ENCODE assay signal across 19 cellular contexts in the genomic region with DNA sequence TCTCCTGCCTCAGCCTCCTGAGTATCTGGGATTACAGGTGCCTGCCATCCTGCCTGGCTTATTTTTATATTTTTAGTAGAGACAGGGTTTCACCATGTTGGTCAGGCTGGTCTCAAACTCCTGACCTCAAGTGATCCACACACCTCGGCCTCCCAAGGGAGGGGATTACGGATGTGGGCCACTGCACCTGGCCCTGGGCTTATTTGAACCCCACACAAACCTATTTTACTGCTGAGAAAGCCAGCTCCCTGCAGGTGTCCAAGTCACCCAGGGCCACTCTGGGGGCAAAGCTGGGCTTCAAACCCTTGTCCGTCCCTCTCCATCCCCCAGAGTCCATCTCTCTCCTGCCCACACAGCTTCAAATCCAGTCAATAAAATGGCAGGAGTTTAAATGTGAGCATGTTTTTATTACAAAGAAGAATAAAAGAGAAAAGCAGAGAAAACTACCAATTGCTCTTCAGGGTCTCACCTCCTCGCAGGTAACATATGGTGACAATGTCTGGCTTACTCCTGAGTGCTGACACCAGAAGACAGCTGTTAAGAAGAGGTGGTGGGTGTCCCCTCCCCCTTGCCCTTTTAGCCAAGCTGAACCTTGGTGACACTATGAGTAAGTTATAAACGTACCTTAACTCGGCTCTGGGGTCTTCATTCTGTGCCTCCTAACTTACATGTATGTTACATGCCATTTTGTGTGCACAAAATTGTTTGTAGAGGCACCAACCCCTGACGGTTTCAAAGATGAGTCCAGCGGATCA. TPM values are rescaled to one million over a fixed set of nuclear protein-coding genes. Genes with fewer than 3 reads are reported as not detected.
DNase-seq lines count a peak whose midpoint lies in the region; ATAC-seq and TF ChIP-seq lines count a peak whose summit lies in the region.
"Had no signal": no experiment of that assay in that cellular context is flagged by ENCODE, and none has a peak within 500 bp of the region (broad histone marks: within the 10 kb centered on the region; RNA-seq: fewer than 3 reads in every experiment).

No MANE protein-coding gene starts in this region.

- H3K4me1 ChIP-seq in KMS-11 (ENCODE audit: low read depth, poor library complexity, severe bottlenecking): peaks cover 27% of the 10 kb centered on the region
- no peaks in the 10 kb centered on the region for H3K4me1 ChIP-seq in HAP-1

- no peak overlapping the region for H3K4me2 ChIP-seq in KMS-11

- H3K36me3 ChIP-seq in KMS-11 (ENCODE audit: insufficient read depth) (no peaks in the 10 kb centered on the region), HAP-1 (replicated peaks) (no peaks in the 10 kb centered on the region)
- H3K36me3 ChIP-seq: heart left ventricle had no signal

- no peak overlapping the region for H3K4me3 Mint-ChIP-seq in activated T-cell treated with anti-CD3 and anti-CD28 coated beads, Interleukin-2, amount 50 U/mL, for 24 hours
- H3K4me3 Mint-ChIP-seq in activated naive CD8-positive, alpha-beta T cell treated with anti-CD3 and anti-CD28 coated beads for 36 hours: no peak overlapping the region
- no peak overlapping the region for H3K4me3 Mint-ChIP-seq in stimulated activated effector memory CD8-positive, alpha-beta T cell treated with anti-CD3 and anti-CD28 coated beads, Interleukin-12 subunit alpha, Interleukin-12 subunit beta, amount 100 ng/mL, for 72 hours
- no peak overlapping the region for H3K4me3 Mint-ChIP-seq in activated CD4-positive, alpha-beta memory T cell treated with anti-CD3 and anti-CD28 coated beads, Interleukin-2, amount 10 ng/mL, durations not matched to agents 7 days and 5 days
- H3K4me3 Mint-ChIP-seq: activated B cell treated with CpG ODN at 0.5 μM for 24 hours, CD14-positive monocyte had no signal

- 0 out of 2 replicates have a peak overlapping the region, but pooled peaks have one; percentile 71 for H3K27ac ChIP-seq in KMS-11
- H3K27ac ChIP-seq: dorsolateral prefrontal cortex, heart left ventricle, RWPE1, SK-N-MC had no signal

- TF ChIP-seq CTCF in KMS-11 (conservative IDR thresholded peaks at IDR 0.05; ENCODE audit: low read depth, low read length): no peak

- H3K27me3 ChIP-seq in KMS-11 (ENCODE audit: insufficient read depth, low read depth) (no peaks in the 10 kb centered on the region), HAP-1 (ENCODE audit: low read depth) (no peaks in the 10 kb centered on the region)

- H3K4me1 Mint-ChIP-seq in activated T-cell treated with anti-CD3 and anti-CD28 coated beads, Interleukin-2, amount 50 U/mL, for 24 hours (ENCODE audit: low read depth): peaks cover 50% of the 10 kb centered on the region
- H3K4me1 Mint-ChIP-seq in activated naive CD8-positive, alpha-beta T cell treated with anti-CD3 and anti-CD28 coated beads for 36 hours: peaks cover 37% of the 10 kb centered on the region
- peaks cover 38% of the 10 kb centered on the region for H3K4me1 Mint-ChIP-seq in stimulated activated effector memory CD8-positive, alpha-beta T cell treated with anti-CD3 and anti-CD28 coated beads, Interleukin-12 subunit alpha, Interleukin-12 subunit beta, amount 100 ng/mL, for 72 hours
- peaks cover 23% of the 10 kb centered on the region for H3K4me1 Mint-ChIP-seq in activated CD4-positive, alpha-beta memory T cell treated with anti-CD3 and anti-CD28 coated beads, Interleukin-2, amount 10 ng/mL, durations not matched to agents 7 days and 5 days

- H3K9ac ChIP-seq in KMS-11: no peak overlapping the region

- ATAC-seq in stimulated activated effector memory CD8-positive, alpha-beta T cell treated with anti-CD3 and anti-CD28 coated beads, Interleukin-12 subunit alpha, Interleukin-12 subunit beta, amount 100 ng/mL, for 72 hours: no peak

- POLR2A ChIA-PET in activated CD4-positive, alpha-beta memory T cell treated with anti-CD3 and anti-CD28 coated beads, Interleukin-2, amount 10 ng/mL, durations not matched to agents 7 days and 5 days (lab: Charles Lee): interaction anchor here (0.9 to 2.8 kb wide), 4 partner anchors 9 to 184 kb away, joined by 3 to 13 read pairs (median 8); partner anchors contain the start of genes LAT and TUFM

- H3K27me3 Mint-ChIP-seq in activated T-cell treated with anti-CD3 and anti-CD28 coated beads, Interleukin-2, amount 50 U/mL, for 24 hours: no peaks in the 10 kb centered on the region
- no peaks in the 10 kb centered on the region for H3K27me3 Mint-ChIP-seq in activated naive CD8-positive, alpha-beta T cell treated with anti-CD3 and anti-CD28 coated beads for 36 hours
- H3K27me3 Mint-ChIP-seq in activated CD4-positive, alpha-beta memory T cell treated with anti-CD3 and anti-CD28 coated beads, Interleukin-2, amount 10 ng/mL, durations not matched to agents 7 days and 5 days: no peaks in the 10 kb centered on the region

- H3K79me2 ChIP-seq in KMS-11 (ENCODE audit: insufficient read depth, low read depth): no peaks in the 10 kb centered on the region

- H3K9me3 ChIP-seq in HAP-1: no peaks in the 10 kb centered on the region
- H3K9me3 ChIP-seq: heart left ventricle had no signal

- H3K36me3 Mint-ChIP-seq in activated T-cell treated with anti-CD3 and anti-CD28 coated beads, Interleukin-2, amount 50 U/mL, for 24 hours (ENCODE audit: low read depth): no peaks in the 10 kb centered on the region
- no peaks in the 10 kb centered on the region for H3K36me3 Mint-ChIP-seq in activated naive CD8-positive, alpha-beta T cell treated with anti-CD3 and anti-CD28 coated beads for 36 hours
- H3K36me3 Mint-ChIP-seq in stimulated activated effector memory CD8-positive, alpha-beta T cell treated with anti-CD3 and anti-CD28 coated beads, Interleukin-12 subunit alpha, Interleukin-12 subunit beta, amount 100 ng/mL, for 72 hours: no peaks in the 10 kb centered on the region
- H3K36me3 Mint-ChIP-seq in activated CD4-positive, alpha-beta memory T cell treated with anti-CD3 and anti-CD28 coated beads, Interleukin-2, amount 10 ng/mL, durations not matched to agents 7 days and 5 days (ENCODE audit: low read depth): no peaks in the 10 kb centered on the region
- H3K36me3 Mint-ChIP-seq: CD14-positive monocyte had no signal

- no peak for DNase-seq in activated T-cell treated with anti-CD3 and anti-CD28 coated beads, Interleukin-2, amount 50 U/mL, for 24 hours
- no peak for DNase-seq in activated T-cell treated with anti-CD3 and anti-CD28 coated beads, Interleukin-2, amount 50 U/mL, for 1 hour
- DNase-seq in activated naive CD8-positive, alpha-beta T cell treated with anti-CD3 and anti-CD28 coated beads for 36 hours: no peak
- DNase-seq in stimulated activated effector memory CD8-positive, alpha-beta T cell treated with anti-CD3 and anti-CD28 coated beads, Interleukin-12 subunit alpha, Interleukin-12 subunit beta, amount 100 ng/mL, for 72 hours (ENCODE audit: low spot score in 2 of 2): peak in 1 of 2 donors; percentile 47
- DNase-seq in activated CD4-positive, alpha-beta memory T cell treated with anti-CD3 and anti-CD28 coated beads, Interleukin-2, amount 10 ng/mL, durations not matched to agents 7 days and 5 days: no peak
- DNase-seq in HAP-1 (ENCODE audit: low spot score in 2 of 2): no peak
- no peak for DNase-seq in NCI-H146 (lab: John Stamatoyannopoulos, UW)
- DNase-seq: activated B cell treated with CpG ODN at 0.5 μM for 24 hours, H7, heart left ventricle, MM.1S, NCI-H1436, NCI-H526, retina had no signal

- no peak overlapping the region for H3K4me3 ChIP-seq in KMS-11 (IDR thresholded peaks at IDR 0.05; ENCODE audit: insufficient read depth, low read depth, low read length)
- no peak overlapping the region for H3K4me3 ChIP-seq in HAP-1
- H3K4me3 ChIP-seq: dorsolateral prefrontal cortex, heart left ventricle, SK-N-MC had no signal

- in situ Hi-C loops in HAP-1 (cut with MboI; ENCODE audit: low sequenced_read_pairs): no loop called here

- CTCF ChIA-PET in activated CD4-positive, alpha-beta memory T cell treated with anti-CD3 and anti-CD28 coated beads, Interleukin-2, amount 10 ng/mL, durations not matched to agents 7 days and 5 days (lab: Charles Lee): interaction anchor here (1.0 kb wide), 1 partner anchor 36 kb away, joined by 3 read pairs; no protein-coding TSS in a partner anchor

- H4K20me1 ChIP-seq in KMS-11 (ENCODE audit: insufficient read depth): no peaks in the 10 kb centered on the region

- peak overlapping the region; percentile 66 for H3K27ac Mint-ChIP-seq in activated T-cell treated with anti-CD3 and anti-CD28 coated beads, Interleukin-2, amount 50 U/mL, for 24 hours
- peak overlapping the region; percentile 68 for H3K27ac Mint-ChIP-seq in activated naive CD8-positive, alpha-beta T cell treated with anti-CD3 and anti-CD28 coated beads for 36 hours
- peak overlapping the region; percentile 87 for H3K27ac Mint-ChIP-seq in stimulated activated effector memory CD8-positive, alpha-beta T cell treated with anti-CD3 and anti-CD28 coated beads, Interleukin-12 subunit alpha, Interleukin-12 subunit beta, amount 100 ng/mL, for 72 hours
- H3K27ac Mint-ChIP-seq in activated CD4-positive, alpha-beta memory T cell treated with anti-CD3 and anti-CD28 coated beads, Interleukin-2, amount 10 ng/mL, durations not matched to agents 7 days and 5 days: no peak overlapping the region
- H3K27ac Mint-ChIP-seq: activated B cell treated with CpG ODN at 0.5 μM for 24 hours had no signal

- H2AFZ ChIP-seq in KMS-11 (ENCODE audit: low read depth): 0 out of 2 replicates have a peak overlapping the region, but pooled peaks have one; percentile 21

- no peaks in the 10 kb centered on the region for H3K9me3 Mint-ChIP-seq in activated T-cell treated with anti-CD3 and anti-CD28 coated beads, Interleukin-2, amount 50 U/mL, for 24 hours
- no peaks in the 10 kb centered on the region for H3K9me3 Mint-ChIP-seq in activated naive CD8-positive, alpha-beta T cell treated with anti-CD3 and anti-CD28 coated beads for 36 hours
- no peaks in the 10 kb centered on the region for H3K9me3 Mint-ChIP-seq in stimulated activated effector memory CD8-positive, alpha-beta T cell treated with anti-CD3 and anti-CD28 coated beads, Interleukin-12 subunit alpha, Interleukin-12 subunit beta, amount 100 ng/mL, for 72 hours
- no peaks in the 10 kb centered on the region for H3K9me3 Mint-ChIP-seq in activated CD4-positive, alpha-beta memory T cell treated with anti-CD3 and anti-CD28 coated beads, Interleukin-2, amount 10 ng/mL, durations not matched to agents 7 days and 5 days
- H3K9me3 Mint-ChIP-seq: activated B cell treated with CpG ODN at 0.5 μM for 24 hours, CD14-positive monocyte had no signal

RNA-seq across cellular contexts. Expression of gene LAT, which starts 45.4 kb away (rescaled TPM):
- 100 to 1,000 TPM; 159 to 175 TPM for total RNA-seq in activated naive CD8-positive, alpha-beta T cell treated with anti-CD3 and anti-CD28 coated beads for 36 hours
- 100 to 1,000 TPM; 333 to 341 TPM for total RNA-seq in activated CD4-positive, alpha-beta memory T cell treated with anti-CD3 and anti-CD28 coated beads, Interleukin-2, amount 10 ng/mL, durations not matched to agents 7 days and 5 days

RNA-seq across cellular contexts. Expression of gene SPNS1, which starts 55.7 kb away (rescaled TPM):
- 10 to 100 TPM; 24.4 to 26.3 TPM for total RNA-seq in activated naive CD8-positive, alpha-beta T cell treated with anti-CD3 and anti-CD28 coated beads for 36 hours
- total RNA-seq in activated CD4-positive, alpha-beta memory T cell treated with anti-CD3 and anti-CD28 coated beads, Interleukin-2, amount 10 ng/mL, durations not matched to agents 7 days and 5 days: 10 to 100 TPM; 20.6 to 24.7 TPM
